In genomic region chr15:70259030-70259424, GRCh38 we compare ENCODE assay signal across 9 cellular contexts.
DNase-seq lines count a peak whose midpoint lies in the region; ATAC-seq and TF ChIP-seq lines count a peak whose summit lies in the region.
"Had no signal": no experiment of that assay in that cellular context is flagged by ENCODE, and none has a peak within 500 bp of the region (broad histone marks: within the 10 kb centered on the region; RNA-seq: fewer than 3 reads in every experiment).

No MANE protein-coding gene starts in this region.

- TF ChIP-seq CTCF in OCI-LY3 (IDR thresholded peaks at IDR 0.05; ENCODE audit: low read depth, low read length) (no peak), ascending aorta (IDR thresholded peaks at IDR 0.05) (no peak)

- no peak overlapping the region for H3K4me3 ChIP-seq in OCI-LY3 (ENCODE audit: low read length)
- no peak overlapping the region for H3K4me3 ChIP-seq in ascending aorta

- H3K4me2 ChIP-seq in OCI-LY3 (ENCODE audit: low read length): peak overlapping the region; percentile 37

- no peaks in the 10 kb centered on the region for H4K20me1 ChIP-seq in OCI-LY3 (ENCODE audit: insufficient read depth, low read length)

- H3K79me2 ChIP-seq in OCI-LY3 (ENCODE audit: low read length): no peaks in the 10 kb centered on the region

- no peaks in the 10 kb centered on the region for H3K36me3 ChIP-seq in OCI-LY3 (replicated peaks; ENCODE audit: low read depth, low read length)
- H3K36me3 ChIP-seq in ascending aorta: no peaks in the 10 kb centered on the region

- no peaks in the 10 kb centered on the region for H3K9me3 ChIP-seq in OCI-LY3 (ENCODE audit: insufficient read depth, low read length)
- H3K9me3 ChIP-seq in ascending aorta: no peaks in the 10 kb centered on the region

- ATAC-seq in GM18867 (IDR thresholded peaks at IDR 0.05; ENCODE audit: unreplicated experiment): no peak

- intact Hi-C loops in ascending aorta (cut with DNase I): no loop called here

- peak overlapping the region; percentile 24; the same call in 1 of the 2 replicates for H3K9ac ChIP-seq in OCI-LY3 (ENCODE audit: low read length)

- H3K27me3 ChIP-seq in OCI-LY3 (ENCODE audit: low read depth, low read length) (no peaks in the 10 kb centered on the region), ascending aorta (no peaks in the 10 kb centered on the region)

- H3K4me1 ChIP-seq in OCI-LY3 (ENCODE audit: low read length): peaks cover 61% of the 10 kb centered on the region
- H3K4me1 ChIP-seq in ascending aorta: peaks cover 3 to 7% of the 10 kb centered on the region in 2 donors

- H2AFZ ChIP-seq in OCI-LY3 (ENCODE audit: low read depth, low read length): peak overlapping the region; percentile 13; the same call in 1 of the 2 replicates

- peak; percentile 45 for DNase-seq in activated CD4-positive, CD25-positive, alpha-beta regulatory T cell treated with anti-CD3 and anti-CD28 coated beads, Interleukin-2, amount 50 U/mL, for 72 hours
- DNase-seq in activated CD4-positive, CD25-positive, alpha-beta regulatory T cell (lab: John Stamatoyannopoulos, UW): no peak
- DNase-seq in ascending aorta (ENCODE audit: low spot score in 2 of 2) (peak; percentile 53 to 77), kidney tubule cell (ENCODE audit: low spot score) (peak; percentile 72), NCI-H1048 (lab: John Stamatoyannopoulos, UW) (no peak)
- DNase-seq in stimulated activated CD8-positive, alpha-beta memory T cell treated with anti-CD3 and anti-CD28 coated beads, Interleukin-15, amount 100 ng/mL, for 1 hour (ENCODE audit: low read depth): peak; percentile 14

- H3K27ac ChIP-seq in OCI-LY3 (ENCODE audit: low read length) (peak overlapping the region; percentile 2; the same call in 1 of the 2 replicates), ascending aorta (no peak overlapping the region)
- H3K27ac ChIP-seq: C4-2B had no signal

Comparison
In these comparisons a context has a peak if more than half of its experiments do, and no peak if none do; other contexts are left out.
1. DNase-seq: peak in activated CD4-positive, CD25-positive, alpha-beta regulatory T cell treated with anti-CD3 and anti-CD28 coated beads, Interleukin-2, amount 50 U/mL, for 72 hours (single experiment), ascending aorta (2 of 2), kidney tubule cell (single experiment) and stimulated activated CD8-positive, alpha-beta memory T cell treated with anti-CD3 and anti-CD28 coated beads, Interleukin-15, amount 100 ng/mL, for 1 hour (single experiment); none in activated CD4-positive, CD25-positive, alpha-beta regulatory T cell (0 of 4) and NCI-H1048 (single experiment).